1 cellular context compared by ENCODE assay signal in the genomic region with DNA sequence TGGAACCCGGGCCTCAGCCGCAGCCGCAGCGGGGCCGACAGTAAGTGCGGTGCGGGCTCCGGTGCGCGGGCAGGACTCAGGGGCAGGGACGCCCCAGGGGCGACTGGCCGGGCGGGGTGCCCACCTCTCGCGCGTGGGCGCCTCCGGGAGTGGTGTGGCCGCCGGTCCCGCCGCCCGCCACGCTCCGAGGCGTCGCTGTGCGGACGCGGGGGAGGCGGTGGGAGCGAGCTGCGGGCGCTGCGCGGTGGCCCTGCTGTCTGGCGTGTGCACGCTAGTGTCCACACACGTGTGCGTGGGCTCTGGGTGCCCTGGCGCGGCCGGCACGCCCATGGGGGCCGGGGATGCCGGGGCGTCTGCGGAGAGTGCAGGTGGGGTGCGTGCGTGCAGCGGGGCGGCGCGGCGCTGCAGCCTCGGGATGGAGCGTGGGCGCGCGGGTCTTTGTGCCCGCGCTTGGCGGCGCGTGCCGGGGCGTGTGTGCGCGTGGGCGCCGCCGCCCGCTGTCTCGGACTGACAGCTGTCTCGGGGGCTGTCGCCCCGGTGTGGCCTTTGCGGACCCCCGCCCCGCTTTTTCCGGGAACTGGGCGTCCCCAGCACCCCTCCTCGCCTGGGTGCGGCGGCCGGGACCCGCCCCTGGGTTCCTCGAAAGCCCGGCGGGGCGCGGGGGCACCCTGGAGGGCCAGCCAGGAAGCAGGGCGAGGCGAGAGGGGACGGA.
TF ChIP-seq lines count a peak whose summit lies in the region.

No MANE protein-coding gene starts in this region.

TF ChIP-seq in K562, 482 proteins besides CTCF, POLR2A, EP300 and RAD21:
- TF ChIP-seq FUS (optimal IDR thresholded peaks at IDR 0.05; ENCODE audit: low read depth, low read length), result no peak
- TF ChIP-seq, protein P1, sequence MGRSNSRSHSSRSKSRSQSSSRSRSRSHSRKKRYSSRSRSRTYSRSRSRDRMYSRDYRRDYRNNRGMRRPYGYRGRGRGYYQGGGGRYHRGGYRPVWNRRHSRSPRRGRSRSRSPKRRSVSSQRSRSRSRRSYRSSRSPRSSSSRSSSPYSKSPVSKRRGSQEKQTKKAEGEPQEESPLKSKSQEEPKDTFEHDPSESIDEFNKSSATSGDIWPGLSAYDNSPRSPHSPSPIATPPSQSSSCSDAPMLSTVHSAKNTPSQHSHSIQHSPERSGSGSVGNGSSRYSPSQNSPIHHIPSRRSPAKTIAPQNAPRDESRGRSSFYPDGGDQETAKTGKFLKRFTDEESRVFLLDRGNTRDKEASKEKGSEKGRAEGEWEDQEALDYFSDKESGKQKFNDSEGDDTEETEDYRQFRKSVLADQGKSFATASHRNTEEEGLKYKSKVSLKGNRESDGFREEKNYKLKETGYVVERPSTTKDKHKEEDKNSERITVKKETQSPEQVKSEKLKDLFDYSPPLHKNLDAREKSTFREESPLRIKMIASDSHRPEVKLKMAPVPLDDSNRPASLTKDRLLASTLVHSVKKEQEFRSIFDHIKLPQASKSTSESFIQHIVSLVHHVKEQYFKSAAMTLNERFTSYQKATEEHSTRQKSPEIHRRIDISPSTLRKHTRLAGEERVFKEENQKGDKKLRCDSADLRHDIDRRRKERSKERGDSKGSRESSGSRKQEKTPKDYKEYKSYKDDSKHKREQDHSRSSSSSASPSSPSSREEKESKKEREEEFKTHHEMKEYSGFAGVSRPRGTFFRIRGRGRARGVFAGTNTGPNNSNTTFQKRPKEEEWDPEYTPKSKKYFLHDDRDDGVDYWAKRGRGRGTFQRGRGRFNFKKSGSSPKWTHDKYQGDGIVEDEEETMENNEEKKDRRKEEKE (IDR thresholded peaks at IDR 0.05; ENCODE audit: borderline replicate concordance in 1 of 2, control insufficient read depth in 1 of 2, low read depth in 2 of 2, low read length in 1 of 2), result no peak
- TF ChIP-seq, protein P2, sequence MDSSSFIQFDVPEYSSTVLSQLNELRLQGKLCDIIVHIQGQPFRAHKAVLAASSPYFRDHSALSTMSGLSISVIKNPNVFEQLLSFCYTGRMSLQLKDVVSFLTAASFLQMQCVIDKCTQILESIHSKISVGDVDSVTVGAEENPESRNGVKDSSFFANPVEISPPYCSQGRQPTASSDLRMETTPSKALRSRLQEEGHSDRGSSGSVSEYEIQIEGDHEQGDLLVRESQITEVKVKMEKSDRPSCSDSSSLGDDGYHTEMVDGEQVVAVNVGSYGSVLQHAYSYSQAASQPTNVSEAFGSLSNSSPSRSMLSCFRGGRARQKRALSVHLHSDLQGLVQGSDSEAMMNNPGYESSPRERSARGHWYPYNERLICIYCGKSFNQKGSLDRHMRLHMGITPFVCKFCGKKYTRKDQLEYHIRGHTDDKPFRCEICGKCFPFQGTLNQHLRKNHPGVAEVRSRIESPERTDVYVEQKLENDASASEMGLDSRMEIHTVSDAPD (CRISPR knock-in tag; IDR thresholded peaks at IDR 0.05), result no peak
- 0 out of 2 replicates have a peak, but pooled peaks have one; percentile 19 for TF ChIP-seq HNRNPL (IDR thresholded peaks at IDR 0.05; ENCODE audit: low read depth, low read length)
- TF ChIP-seq ERF (CRISPR knock-in tag; IDR thresholded peaks at IDR 0.05), result no peak
- TF ChIP-seq FOXA3 (CRISPR knock-in tag; conservative IDR thresholded peaks at IDR 0.05 in 1 of 2, IDR thresholded peaks at IDR 0.05 in 1 of 2), result no peak
- TF ChIP-seq NCOA4 (IDR thresholded peaks at IDR 0.05; ENCODE audit: partially characterized antibody), result no peak
